In genomic region chr5:52789378-52789777, GRCh38 we compare ENCODE assay signal across 1 cellular context.
TF ChIP-seq lines count a peak whose summit lies in the region.

No MANE protein-coding gene starts in this region.

TF ChIP-seq in SK-N-SH treated with all-trans-retinoic acid at 6 μM for 48 hours, 23 proteins besides CTCF, POLR2A, EP300 and RAD21 (continued from another document):
- TF ChIP-seq ZC3H10 (CRISPR knock-in tag; IDR thresholded peaks at IDR 0.05) (no peak), CSDC2 (CRISPR knock-in tag; IDR thresholded peaks at IDR 0.05) (no peak), ARNTL (CRISPR knock-in tag; IDR thresholded peaks at IDR 0.05; ENCODE audit: borderline replicate concordance, low read depth) (no peak), ZNF8 (CRISPR knock-in tag; IDR thresholded peaks at IDR 0.05) (no peak)
- TF ChIP-seq, protein P1, sequence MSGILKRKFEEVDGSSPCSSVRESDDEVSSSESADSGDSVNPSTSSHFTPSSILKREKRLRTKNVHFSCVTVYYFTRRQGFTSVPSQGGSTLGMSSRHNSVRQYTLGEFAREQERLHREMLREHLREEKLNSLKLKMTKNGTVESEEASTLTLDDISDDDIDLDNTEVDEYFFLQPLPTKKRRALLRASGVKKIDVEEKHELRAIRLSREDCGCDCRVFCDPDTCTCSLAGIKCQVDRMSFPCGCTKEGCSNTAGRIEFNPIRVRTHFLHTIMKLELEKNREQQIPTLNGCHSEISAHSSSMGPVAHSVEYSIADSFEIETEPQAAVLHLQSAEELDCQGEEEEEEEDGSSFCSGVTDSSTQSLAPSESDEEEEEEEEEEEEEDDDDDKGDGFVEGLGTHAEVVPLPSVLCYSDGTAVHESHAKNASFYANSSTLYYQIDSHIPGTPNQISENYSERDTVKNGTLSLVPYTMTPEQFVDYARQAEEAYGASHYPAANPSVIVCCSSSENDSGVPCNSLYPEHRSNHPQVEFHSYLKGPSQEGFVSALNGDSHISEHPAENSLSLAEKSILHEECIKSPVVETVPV (CRISPR knock-in tag; IDR thresholded peaks at IDR 0.05): no peak
TF ChIP-seq in SK-N-SH treated with all-trans-retinoic acid at 6 μM for 48 hours: peak in this region for 0.
